Comparison of ENCODE assay signal across 8 cellular contexts in genomic region chr4:56505269-56506109, GRCh38. TPM values are rescaled to one million over a fixed set of nuclear protein-coding genes. Genes with fewer than 3 reads are reported as not detected.
DNase-seq lines count a peak whose midpoint lies in the region; ATAC-seq and TF ChIP-seq lines count a peak whose summit lies in the region.

TSS of gene ARL9 (plus strand) at chr4:56505791. CDS start at chr4:56505863, 72 bp downstream.

- CTCF ChIA-PET in activated CD8-positive, alpha-beta memory T cell treated with anti-CD3 and anti-CD28 coated beads, Interleukin-2, amount 10 ng/mL, durations not matched to agents 7 days and 5 days (lab: Charles Lee) = interaction anchor here (1.1 kb wide), 1 partner anchor 82 kb away, joined by 3 read pairs; no protein-coding TSS in a partner anchor

- H3K27me3 Mint-ChIP-seq in activated CD8-positive, alpha-beta memory T cell treated with anti-CD3 and anti-CD28 coated beads, Interleukin-2, amount 10 ng/mL, durations not matched to agents 7 days and 5 days = peaks cover 3% of the 10 kb centered on the region
- H3K27me3 Mint-ChIP-seq in endothelial cell (ENCODE audit: unreplicated experiment) = peaks cover 5% of the 10 kb centered on the region

- ATAC-seq in GM19452 (IDR thresholded peaks at IDR 0.05; ENCODE audit: unreplicated experiment) = peak; percentile 71
- ATAC-seq in activated CD8-positive, alpha-beta memory T cell treated with anti-CD3 and anti-CD28 coated beads, Interleukin-2, amount 10 ng/mL, durations not matched to agents 7 days and 5 days = peak; percentile 95
- ATAC-seq in mucosa of descending colon = peak; percentile 95
- no peak for ATAC-seq in GM18861 (IDR thresholded peaks at IDR 0.05; ENCODE audit: unreplicated experiment)

- H3K9me3 Mint-ChIP-seq in activated CD8-positive, alpha-beta memory T cell treated with anti-CD3 and anti-CD28 coated beads, Interleukin-2, amount 10 ng/mL, durations not matched to agents 7 days and 5 days (ENCODE audit: low read depth) = no peaks in the 10 kb centered on the region
- H3K9me3 Mint-ChIP-seq in endothelial cell (ENCODE audit: unreplicated experiment) = no peaks in the 10 kb centered on the region

- peaks cover 4% of the 10 kb centered on the region for H3K36me3 ChIP-seq in mucosa of descending colon (ENCODE audit: low read depth)

- H3K4me1 ChIP-seq in mucosa of descending colon (ENCODE audit: low read depth) = peaks cover 5% of the 10 kb centered on the region

- no peak within 1 kb of the TSS for H3K4me3 ChIP-seq in mucosa of descending colon

- no peak for TF ChIP-seq CTCF in endothelial cell (IDR thresholded peaks at IDR 0.05; ENCODE audit: unreplicated experiment)
- TF ChIP-seq CTCF in mucosa of descending colon (IDR thresholded peaks at IDR 0.05) = no peak

- H3K36me3 Mint-ChIP-seq in activated CD8-positive, alpha-beta memory T cell treated with anti-CD3 and anti-CD28 coated beads, Interleukin-2, amount 10 ng/mL, durations not matched to agents 7 days and 5 days = peaks cover 19% of the 10 kb centered on the region
- peaks cover 13% of the 10 kb centered on the region for H3K36me3 Mint-ChIP-seq in endothelial cell (ENCODE audit: low read depth, unreplicated experiment)

- DNase-seq in AG08395 (ENCODE audit: low spot score) (peak; percentile 52), NCI-H1105 (lab: John Stamatoyannopoulos, UW) (peak; percentile 0), endothelial cell (ENCODE audit: low spot score) (peak; percentile 43), mucosa of descending colon (peak; percentile 57 to 78 (median 69))
- DNase-seq in activated CD8-positive, alpha-beta memory T cell treated with anti-CD3 and anti-CD28 coated beads, Interleukin-2, amount 10 ng/mL, durations not matched to agents 7 days and 5 days = peak; percentile 78
- DNase-seq in stimulated activated CD8-positive, alpha-beta memory T cell treated with anti-CD3 and anti-CD28 coated beads, Interleukin-15, amount 100 ng/mL, for 24 hours (ENCODE audit: low read depth) = peak; percentile 31

- H3K4me1 Mint-ChIP-seq in activated CD8-positive, alpha-beta memory T cell treated with anti-CD3 and anti-CD28 coated beads, Interleukin-2, amount 10 ng/mL, durations not matched to agents 7 days and 5 days = peaks cover 17% of the 10 kb centered on the region
- peaks cover 10% of the 10 kb centered on the region for H3K4me1 Mint-ChIP-seq in endothelial cell (ENCODE audit: unreplicated experiment)

- H3K27ac Mint-ChIP-seq in activated CD8-positive, alpha-beta memory T cell treated with anti-CD3 and anti-CD28 coated beads, Interleukin-2, amount 10 ng/mL, durations not matched to agents 7 days and 5 days = peak within 1 kb of the TSS; percentile 61
- peak within 1 kb of the TSS; percentile 16 for H3K27ac Mint-ChIP-seq in endothelial cell (ENCODE audit: unreplicated experiment)

- intact Hi-C loops in mucosa of descending colon (cut with DNase I, micrococcal nuclease) = no loop called here

- H3K9me3 ChIP-seq in mucosa of descending colon = no peaks in the 10 kb centered on the region

- H3K4me3 Mint-ChIP-seq in activated CD8-positive, alpha-beta memory T cell treated with anti-CD3 and anti-CD28 coated beads, Interleukin-2, amount 10 ng/mL, durations not matched to agents 7 days and 5 days = peak within 1 kb of the TSS; percentile 84
- H3K4me3 Mint-ChIP-seq in endothelial cell (ENCODE audit: unreplicated experiment) = peak within 1 kb of the TSS; percentile 85

RNA-seq across cellular contexts. Expression of gene ARL9, which starts in this region (rescaled TPM):
- total RNA-seq in activated CD8-positive, alpha-beta memory T cell treated with anti-CD3 and anti-CD28 coated beads, Interleukin-2, amount 10 ng/mL, durations not matched to agents 7 days and 5 days = under 1 TPM in 1 of 2 experiments, not detected in 1; 0.55 TPM
- total RNA-seq in endothelial cell (ENCODE audit: unreplicated experiment) = not detected
- under 1 TPM in 1 of 3 donors, not detected in 2; 0.28 TPM for total RNA-seq in mucosa of descending colon

Comparison
In these comparisons a context has a peak if more than half of its experiments do, and no peak if none do; other contexts are left out.
1. Peak in DNase-seq and ATAC-seq in activated CD8-positive, alpha-beta memory T cell treated with anti-CD3 and anti-CD28 coated beads, Interleukin-2, amount 10 ng/mL, durations not matched to agents 7 days and 5 days; RNA of the gene not detected or under 1 TPM.
2. Peak in DNase-seq in endothelial cell; RNA of the gene not detected or under 1 TPM.
3. Peak in DNase-seq and ATAC-seq in mucosa of descending colon; RNA of the gene not detected or under 1 TPM.
4. DNase-seq: peak in every context shown above with its lines; median percentile 78 in activated CD8-positive, alpha-beta memory T cell treated with anti-CD3 and anti-CD28 coated beads, Interleukin-2, amount 10 ng/mL, durations not matched to agents 7 days and 5 days; 69 in mucosa of descending colon; 52 in AG08395; 43 in endothelial cell; 31 in stimulated activated CD8-positive, alpha-beta memory T cell treated with anti-CD3 and anti-CD28 coated beads, Interleukin-15, amount 100 ng/mL, for 24 hours; 0 in NCI-H1105.